18 cellular contexts compared by ENCODE assay signal in genomic region chr4:2733001-2733843, GRCh38. TPM values are rescaled to one million over a fixed set of nuclear protein-coding genes. Genes with fewer than 3 reads are reported as not detected.
DNase-seq lines count a peak whose midpoint lies in the region; ATAC-seq, FAIRE-seq and TF ChIP-seq lines count a peak whose summit lies in the region.
"Had no signal": no experiment of that assay in that cellular context is flagged by ENCODE, and none has a peak within 500 bp of the region (broad histone marks: within the 10 kb centered on the region; RNA-seq: fewer than 3 reads in every experiment).

No MANE protein-coding gene starts in this region.

- FAIRE-seq in K562 (lab: Jason Lieb, UNC), result no peak
- FAIRE-seq: keratinocyte had no signal

- H3K36me3 ChIP-seq in left ventricle myocardium inferior (peaks cover 38% of the 10 kb centered on the region), K562 (ENCODE audit: control insufficient read depth, insufficient read depth, low read length) (peaks cover 32% of the 10 kb centered on the region; the same call in 2 of the 3 replicates), mucosa of descending colon (ENCODE audit: low read depth) (no peaks in the 10 kb centered on the region), aorta (ENCODE audit: control insufficient read depth in 1 of 2, insufficient read depth in 2 of 2, low read length in 1 of 2) (peaks cover 0 to 8% of the 10 kb centered on the region in 2 donors), Peyer's patch (peaks cover 0 to 43% (median 0%) of the 10 kb centered on the region in 3 donors)

- TF ChIP-seq CTCF in left ventricle myocardium inferior (IDR thresholded peaks at IDR 0.05; ENCODE audit: borderline replicate concordance) (no peak), K562 (IDR thresholded peaks at IDR 0.05 in 2 of 3, conservative IDR thresholded peaks at IDR 0.05 in 1 of 3; ENCODE audit: insufficient read depth in 2 of 3, low read depth in 1 of 3, low read length in 3 of 3) (no peak), mucosa of descending colon (IDR thresholded peaks at IDR 0.05) (no peak), Peyer's patch (IDR thresholded peaks at IDR 0.05) (no peak)

- H3K4me1 ChIP-seq in left ventricle myocardium inferior, result no peaks in the 10 kb centered on the region
- H3K4me1 ChIP-seq in K562 (replicated peaks in 1 of 2; ENCODE audit: control insufficient read depth in 2 of 2, insufficient read depth in 2 of 2, low read length in 2 of 2), result peaks cover 0 to 12% of the 10 kb centered on the region in 2 experiments; a peak in 3 of 5 replicates
- no peaks in the 10 kb centered on the region for H3K4me1 ChIP-seq in mucosa of descending colon (ENCODE audit: low read depth)
- H3K4me1 ChIP-seq in aorta (ENCODE audit: control insufficient read depth in 1 of 2, insufficient read depth in 2 of 2, low read length in 2 of 2), result no peaks in the 10 kb centered on the region
- H3K4me1 ChIP-seq in Peyer's patch, result no peaks in the 10 kb centered on the region

- no peak overlapping the region for H3K4me2 ChIP-seq in K562 (ENCODE audit: insufficient read depth, low read length)

- CTCF ChIA-PET in K562 (lab: Yijun Ruan, JAX; ENCODE audit: low intra/inter-chr PET ratio), result no interaction called here

- WGBS in K562 (ENCODE audit: insufficient coverage, low coverage, missing lambda C conversion rate), result 87% methylated on average over 20 of the region's 21 CpGs
- WGBS in aorta, 2 donors, result 89 to 92% methylated on average over 21 of the region's 21 CpGs

- H3K79me2 ChIP-seq in K562 (ENCODE audit: control insufficient read depth, insufficient read depth, low read length), result no peaks in the 10 kb centered on the region

- TF ChIP-seq EP300 in K562 (IDR thresholded peaks at IDR 0.05; ENCODE audit: low read length), result no peak

- in situ Hi-C loops in K562 (cut with MboI), result no loop called here

- H4K20me1 ChIP-seq in K562 (replicated peaks; ENCODE audit: control insufficient read depth, insufficient read depth, low read length), result no peaks in the 10 kb centered on the region

- peak; percentile 13 for ATAC-seq in Right ventricle myocardium superior (ENCODE audit: poor library complexity)
- peak; percentile 40 for ATAC-seq in K562
- ATAC-seq in mucosa of descending colon, result peak; percentile 30
- ATAC-seq in aorta (ENCODE audit: low FRiP score), result peak; percentile 57
- no peak for ATAC-seq in GM21360 (IDR thresholded peaks at IDR 0.05; ENCODE audit: unreplicated experiment)

- DNase-seq in Right ventricle myocardium superior, result no peak
- DNase-seq in left ventricle myocardium inferior, result no peak
- DNase-seq in K562 (ENCODE audit: extremely low read depth in 1 of 4, low spot score in 3 of 4), result no peak
- DNase-seq in mucosa of descending colon, result no peak
- peak in 1 of 2 donors; percentile 66 for DNase-seq in aorta
- DNase-seq in activated gamma-delta T cell (lab: John Stamatoyannopoulos, UW), result no peak
- DNase-seq in Peyer's patch, result no peak
- DNase-seq: activated B cell treated with CpG ODN at 0.5 μM for 24 hours, anterior cingulate cortex, dermis blood vessel endothelial cell, esophagus squamous epithelium, heart left ventricle, NCI-H1694 treated with DMSO at 0.1 percent for 48 hours, NCI-H524, psoas muscle, thyroid gland had no signal

- POLR2A ChIA-PET in K562 (lab: Yijun Ruan, JAX), result interaction anchor here (0.6 to 1.1 kb wide), 3 partner anchors 9 to 477 kb away, joined by 3 to 5 read pairs (median 4); no protein-coding TSS in a partner anchor

- BruUV-seq in K562 (replicated peaks; lab: Mats Ljungman, UMichigan), result no TSS peak

- no peak for TF ChIP-seq RAD21 in K562 (CRISPR knock-in tag; conservative IDR thresholded peaks at IDR 0.05 in 1 of 2, IDR thresholded peaks at IDR 0.05 in 1 of 2)

- H3K9ac ChIP-seq in K562 (ENCODE audit: insufficient read depth in 1 of 2, low read depth in 2 of 2, low read length in 2 of 2), result peak overlapping the region in 1 of 2 experiments; percentile 43; a peak in 1 of 4 replicates

- TF ChIP-seq POLR2A in K562 (conservative IDR thresholded peaks at IDR 0.05) (no peak), Peyer's patch (IDR thresholded peaks at IDR 0.05) (no peak)

- H3K27ac ChIP-seq in left ventricle myocardium inferior (replicated peaks), result no peak overlapping the region
- no peak overlapping the region for H3K27ac ChIP-seq in K562 (ENCODE audit: extremely low read depth, low read depth, low read length)
- H3K27ac ChIP-seq in aorta (ENCODE audit: low read depth in 1 of 2, low read length in 2 of 2), result no peak overlapping the region
- H3K27ac ChIP-seq in Peyer's patch, result no peak overlapping the region
- H3K27ac ChIP-seq: esophagus squamous epithelium, heart left ventricle, psoas muscle, thyroid gland had no signal

- H3K9me3 ChIP-seq in left ventricle myocardium inferior (replicated peaks) (peaks cover 16% of the 10 kb centered on the region), K562 (replicated peaks; ENCODE audit: control insufficient read depth, insufficient read depth, low read depth, low read length) (no peaks in the 10 kb centered on the region), mucosa of descending colon (no peaks in the 10 kb centered on the region), aorta (ENCODE audit: control insufficient read depth, low read length) (no peaks in the 10 kb centered on the region), Peyer's patch (no peaks in the 10 kb centered on the region)
- H3K9me3 ChIP-seq: thyroid gland had no signal

- no peaks in the 10 kb centered on the region for H3K9me1 ChIP-seq in K562 (ENCODE audit: control insufficient read depth, insufficient read depth, low read length)

- H3K4me3 ChIP-seq in left ventricle myocardium inferior (no peak overlapping the region), K562 (no peak overlapping the region), mucosa of descending colon (no peak overlapping the region), aorta (ENCODE audit: low read length in 2 of 2) (no peak overlapping the region), Peyer's patch (no peak overlapping the region)
- H3K4me3 ChIP-seq: esophagus squamous epithelium, heart left ventricle, psoas muscle, thyroid gland had no signal

- intact Hi-C loops in Right ventricle myocardium superior (cut with DNase I), result no loop called here
- intact Hi-C loops in left ventricle myocardium inferior (cut with micrococcal nuclease), result no loop called here
- intact Hi-C loops in K562 (cut with micrococcal nuclease), result no loop called here
- intact Hi-C loops in mucosa of descending colon (cut with DNase I, micrococcal nuclease), result no loop called here
- intact Hi-C loops in aorta (cut with DNase I), result no loop called here

- no peaks in the 10 kb centered on the region for H3K27me3 ChIP-seq in left ventricle myocardium inferior (ENCODE audit: low read depth)
- H3K27me3 ChIP-seq in K562 (ENCODE audit: control insufficient read depth in 2 of 2, insufficient read depth in 2 of 2, low read length in 2 of 2), result no peaks in the 10 kb centered on the region
- H3K27me3 ChIP-seq in aorta (ENCODE audit: control insufficient read depth in 1 of 2, insufficient read depth in 2 of 2, low read length in 1 of 2), result no peaks in the 10 kb centered on the region
- H3K27me3 ChIP-seq in Peyer's patch, result no peaks in the 10 kb centered on the region
- H3K27me3 ChIP-seq: esophagus squamous epithelium, heart left ventricle, thyroid gland had no signal

- no peak overlapping the region for H2AFZ ChIP-seq in K562 (ENCODE audit: low read depth, low read length)

RNA-seq across cellular contexts. Expression of gene TNIP2, which starts 22.9 kb away (rescaled TPM):
- 25.9 TPM for total RNA-seq in Right ventricle myocardium superior
- 19.4 TPM for total RNA-seq in left ventricle myocardium inferior
- 24.5 and 78.1 TPM in 2 replicates for total RNA-seq in K562 (2011; cell fraction: chromatin; rRNA removed; ENCODE audit: low replicate concordance)
- total RNA-seq in K562 (2011; cell fraction: nucleolus; rRNA removed), result 49.7 and 54.7 TPM in 2 replicates
- total RNA-seq in K562 (2011; cell fraction: nucleoplasm; rRNA removed), result 30.4 and 33.4 TPM in 2 replicates
- 42.6 and 46.7 TPM in 2 replicates for total RNA-seq in K562 (2014; rRNA removed)
- 11.6 and 13.1 TPM in 2 replicates for total RNA-seq in K562 (2014; rRNA removed; fragmentation: Illumina TruSeq; extraction: Trizol)
- 19.5 and 21.9 TPM in 2 replicates for total RNA-seq in K562 (2015; rRNA removed; fragmentation: Illumina TruSeq; extraction: Trizol)
- total RNA-seq in K562 (2021), result 32.2 and 35.8 TPM in 2 replicates
- polyA plus RNA-seq in K562 (2011; rRNA removed), result 17.5 and 21.8 TPM in 2 replicates
- polyA plus RNA-seq in K562 (2011; cell fraction: cytosol; rRNA removed), result 16.5 and 28.2 TPM in 2 replicates
- 49.0 and 90.0 TPM in 2 replicates for polyA plus RNA-seq in K562 (2011; cell fraction: nucleus; rRNA removed)
- polyA plus RNA-seq in K562 (2012), result 30.8 and 32.9 TPM in 2 replicates
- 12.1 and 18.3 TPM in 2 replicates for polyA plus RNA-seq in K562 (2014; fragmentation: Illumina TruSeq; extraction: Trizol)
- polyA plus RNA-seq in K562 (2014; fragmentation: Nextera tagmentation; extraction: Ambion mirVana), result 1 to 10 TPM in 1 of 2 experiments, under 1 TPM in 1; 0.61 to 1.1 TPM
- 38.1 and 38.2 TPM in 2 replicates for polyA plus RNA-seq in K562 (2014; rRNA removed)
- 10.0 and 16.8 TPM in 2 replicates for polyA minus RNA-seq in K562 (2011; rRNA and poly(A)+ RNA removed)
- polyA minus RNA-seq in K562 (2011; cell fraction: cytosol; rRNA and poly(A)+ RNA removed), result 13.7 and 14.7 TPM in 2 replicates
- polyA minus RNA-seq in K562 (2011; cell fraction: nucleus; rRNA and poly(A)+ RNA removed), result 16.4 and 17.5 TPM in 2 replicates
- total RNA-seq in mucosa of descending colon, result 10 to 100 TPM; 50.3 to 51.5 (median 51.2) TPM
- total RNA-seq in aorta, result 10 to 100 TPM; 37.4 to 39.4 TPM
- 10 to 100 TPM; 37.2 to 43.8 TPM for polyA plus RNA-seq in aorta
- 100 to 1,000 TPM; 135 to 255 (median 145) TPM for total RNA-seq in Peyer's patch

RNA-seq across cellular contexts. Expression of gene SH3BP2, which starts 59.7 kb away (rescaled TPM):
- total RNA-seq in Right ventricle myocardium superior (24.9 TPM), left ventricle myocardium inferior (24.7 TPM), K562 (2014; rRNA removed) (9.7 and 15.9 TPM in 2 replicates), K562 (2014; rRNA removed; fragmentation: Illumina TruSeq; extraction: Trizol) (3.7 and 3.9 TPM in 2 replicates), K562 (2015; rRNA removed; fragmentation: Illumina TruSeq; extraction: Trizol) (3.5 and 5.6 TPM in 2 replicates), K562 (2021) (10.8 and 16.0 TPM in 2 replicates), mucosa of descending colon (10 to 100 TPM; 48.1 to 75.3 (median 73.0) TPM), aorta (10 to 100 TPM; 47.8 to 75.4 TPM), Peyer's patch (100 to 1,000 TPM in 2 of 4 donors, 10 to 100 TPM in 2; 54.8 to 208 (median 102) TPM)
- 49.1 and 137 TPM in 2 replicates for total RNA-seq in K562 (2011; cell fraction: chromatin; rRNA removed; ENCODE audit: low replicate concordance)
- total RNA-seq in K562 (2011; cell fraction: nucleolus; rRNA removed), result 57.9 and 62.0 TPM in 2 replicates
- total RNA-seq in K562 (2011; cell fraction: nucleoplasm; rRNA removed), result 59.4 and 93.7 TPM in 2 replicates
- polyA plus RNA-seq in K562 (2011; rRNA removed) (9.6 and 13.9 TPM in 2 replicates), K562 (2014; fragmentation: Illumina TruSeq; extraction: Trizol) (5.1 and 10.9 TPM in 2 replicates), K562 (2014; fragmentation: Nextera tagmentation; extraction: Ambion mirVana) (under 1 TPM; 0.34 to 0.72 TPM), K562 (2014; rRNA removed) (14.2 and 17.6 TPM in 2 replicates), aorta (10 to 100 TPM in 1 of 2 donors, 1 to 10 TPM in 1; 6.2 to 13.8 TPM)
- 10.6 and 10.7 TPM in 2 replicates for polyA plus RNA-seq in K562 (2011; cell fraction: cytosol; rRNA removed)
- polyA plus RNA-seq in K562 (2011; cell fraction: nucleus; rRNA removed), result 88.6 and 117 TPM in 2 replicates
- 4.4 and 18.7 TPM in 2 replicates for polyA plus RNA-seq in K562 (2012)
- polyA minus RNA-seq in K562 (2011; rRNA and poly(A)+ RNA removed), result 18.0 and 41.6 TPM in 2 replicates
- 5.7 and 10.8 TPM in 2 replicates for polyA minus RNA-seq in K562 (2011; cell fraction: cytosol; rRNA and poly(A)+ RNA removed)
- 26.8 and 33.3 TPM in 2 replicates for polyA minus RNA-seq in K562 (2011; cell fraction: nucleus; rRNA and poly(A)+ RNA removed)
